9 cellular contexts compared by ENCODE assay signal in genomic region chr5:120463026-120463770, GRCh38. TPM values are rescaled to one million over a fixed set of nuclear protein-coding genes. Genes with fewer than 3 reads are reported as not detected.
DNase-seq lines count a peak whose midpoint lies in the region; ATAC-seq, FAIRE-seq and TF ChIP-seq lines count a peak whose summit lies in the region.
"Had no signal": no experiment of that assay in that cellular context is flagged by ENCODE, and none has a peak within 500 bp of the region (broad histone marks: within the 10 kb centered on the region; RNA-seq: fewer than 3 reads in every experiment).

No MANE protein-coding gene starts in this region.

- TF ChIP-seq CTCF in HFFc6 (IDR thresholded peaks at IDR 0.05) = no peak
- no peak for TF ChIP-seq CTCF in astrocyte (IDR thresholded peaks at IDR 0.05; ENCODE audit: insufficient read depth, low read depth, low read length)

- H3K9me3 ChIP-seq in astrocyte (ENCODE audit: insufficient read depth, low read depth, low read length) = no peaks in the 10 kb centered on the region
- H3K9me3 ChIP-seq in naive thymus-derived CD4-positive, alpha-beta T cell (ENCODE audit: control insufficient read depth in 2 of 3, low read length in 3 of 3) = no peaks in the 10 kb centered on the region
- H3K9me3 ChIP-seq in effector memory CD4-positive, alpha-beta T cell (ENCODE audit: control insufficient read depth, low read length) = no peaks in the 10 kb centered on the region

- H3K9me3 Mint-ChIP-seq in HFFc6 (no peaks in the 10 kb centered on the region), astrocyte (ENCODE audit: unreplicated experiment) (no peaks in the 10 kb centered on the region)
- peaks cover 0 to 3% (median 0%) of the 10 kb centered on the region in 11 donors for H3K9me3 Mint-ChIP-seq in naive thymus-derived CD4-positive, alpha-beta T cell

- ATAC-seq in naive thymus-derived CD4-positive, alpha-beta T cell = peak; percentile 41
- no peak for ATAC-seq in HG03469 (IDR thresholded peaks at IDR 0.05; ENCODE audit: unreplicated experiment)
- ATAC-seq in left colon = no peak

- H3K27me3 Mint-ChIP-seq in HFFc6 (ENCODE audit: insufficient read depth) (no peaks in the 10 kb centered on the region; the same call in 1 of the 2 replicates), astrocyte (ENCODE audit: low read depth, unreplicated experiment) (no peaks in the 10 kb centered on the region)
- peaks cover 41 to 63% (median 45%) of the 10 kb centered on the region in 5 donors for H3K27me3 Mint-ChIP-seq in naive thymus-derived CD4-positive, alpha-beta T cell

- H3K4me1 Mint-ChIP-seq in HFFc6 (ENCODE audit: low read depth) = peaks cover 46% of the 10 kb centered on the region
- H3K4me1 Mint-ChIP-seq in astrocyte (ENCODE audit: low read depth, unreplicated experiment) = peaks cover 5% of the 10 kb centered on the region
- H3K4me1 Mint-ChIP-seq in naive thymus-derived CD4-positive, alpha-beta T cell = peaks cover 5 to 27% (median 14%) of the 10 kb centered on the region in 7 donors

- peak overlapping the region; percentile 91 for H3K9ac ChIP-seq in astrocyte (ENCODE audit: low read length)

- CTCF ChIA-PET in naive thymus-derived CD4-positive, alpha-beta T cell (lab: Charles Lee) = interaction anchor here (0.6 to 0.7 kb wide), 3 partner anchors 9 to 1939 kb away, joined by 3 to 4 read pairs (median 3); no protein-coding TSS in a partner anchor

- FAIRE-seq in astrocyte (lab: Jason Lieb, UNC) = no peak

- peak overlapping the region; percentile 96 for H3K4me3 ChIP-seq in ACC112 (ENCODE audit: low read depth, low read length)
- H3K4me3 ChIP-seq in astrocyte (ENCODE audit: insufficient read depth, low read depth, low read length) = no peak overlapping the region
- H3K4me3 ChIP-seq in naive thymus-derived CD4-positive, alpha-beta T cell (ENCODE audit: low read length) = no peak overlapping the region
- no peak overlapping the region for H3K4me3 ChIP-seq in effector memory CD4-positive, alpha-beta T cell (ENCODE audit: insufficient read depth, low read depth, low read length, poor library complexity, severe bottlenecking)

- peaks cover 40% of the 10 kb centered on the region for H3K79me2 ChIP-seq in ACC112 (ENCODE audit: control insufficient read depth, insufficient read depth, low read length, unreplicated experiment)
- peaks cover 39% of the 10 kb centered on the region for H3K79me2 ChIP-seq in astrocyte (ENCODE audit: insufficient read depth, low read length)

- H3K4me1 ChIP-seq in ACC112 (ENCODE audit: control insufficient read depth, insufficient read depth, low read length, unreplicated experiment) (peaks cover 22% of the 10 kb centered on the region), astrocyte (ENCODE audit: insufficient read depth, low read length) (peaks cover 4% of the 10 kb centered on the region)
- H3K4me1 ChIP-seq in naive thymus-derived CD4-positive, alpha-beta T cell (ENCODE audit: control insufficient read depth in 2 of 2, insufficient read depth in 2 of 2, low read length in 2 of 2) = peaks cover 0 to 4% of the 10 kb centered on the region in 2 donors
- H3K4me1 ChIP-seq in effector memory CD4-positive, alpha-beta T cell (ENCODE audit: control insufficient read depth, insufficient read depth, low read length, poor library complexity, severe bottlenecking) = no peaks in the 10 kb centered on the region

- H3K27ac Mint-ChIP-seq in HFFc6 = peak overlapping the region; percentile 90
- no peak overlapping the region for H3K27ac Mint-ChIP-seq in astrocyte (ENCODE audit: unreplicated experiment)
- H3K27ac Mint-ChIP-seq in naive thymus-derived CD4-positive, alpha-beta T cell = no peak overlapping the region
- H3K27ac Mint-ChIP-seq: CD4-positive, alpha-beta memory T cell had no signal

- POLR2A ChIA-PET in naive thymus-derived CD4-positive, alpha-beta T cell (lab: Charles Lee) = no interaction called here

- H3K36me3 Mint-ChIP-seq in HFFc6 (ENCODE audit: low read depth) = peaks cover 5% of the 10 kb centered on the region; the same call in 1 of the 2 replicates
- no peaks in the 10 kb centered on the region for H3K36me3 Mint-ChIP-seq in astrocyte (ENCODE audit: low read depth, unreplicated experiment)
- no peaks in the 10 kb centered on the region for H3K36me3 Mint-ChIP-seq in naive thymus-derived CD4-positive, alpha-beta T cell
- H3K36me3 Mint-ChIP-seq: CD4-positive, alpha-beta memory T cell had no signal

- DNase-seq in HFFc6 = no peak
- no peak for DNase-seq in astrocyte (ENCODE audit: low read depth)
- DNase-seq in naive thymus-derived CD4-positive, alpha-beta T cell = no peak
- no peak for DNase-seq in mucosa of gallbladder (ENCODE audit: low spot score)
- DNase-seq in effector memory CD4-positive, alpha-beta T cell = no peak
- no peak for DNase-seq in left colon
- DNase-seq: CD4-positive, alpha-beta memory T cell had no signal

- intact Hi-C loops in naive thymus-derived CD4-positive, alpha-beta T cell (cut with micrococcal nuclease) = no loop called here
- intact Hi-C loops in left colon (cut with DNase I, micrococcal nuclease) = no loop called here

- peak overlapping the region; percentile 96 for H3K4me2 ChIP-seq in astrocyte (ENCODE audit: low read length)

- H3K27me3 ChIP-seq in ACC112 (ENCODE audit: insufficient read depth, low read length) (no peaks in the 10 kb centered on the region), astrocyte (ENCODE audit: insufficient read depth, low read length) (no peaks in the 10 kb centered on the region)
- H3K27me3 ChIP-seq in naive thymus-derived CD4-positive, alpha-beta T cell (ENCODE audit: control insufficient read depth in 2 of 2, insufficient read depth in 2 of 2, low read length in 2 of 2) = no peaks in the 10 kb centered on the region
- peaks cover 5% of the 10 kb centered on the region for H3K27me3 ChIP-seq in effector memory CD4-positive, alpha-beta T cell (replicated peaks; ENCODE audit: control insufficient read depth, insufficient read depth, low read length, poor library complexity, severe bottlenecking)

- no peaks in the 10 kb centered on the region for H4K20me1 ChIP-seq in astrocyte (ENCODE audit: insufficient read depth, low read length)

- no peaks in the 10 kb centered on the region for H3K36me3 ChIP-seq in ACC112 (ENCODE audit: insufficient read depth, low read length)
- H3K36me3 ChIP-seq in astrocyte (ENCODE audit: insufficient read depth, low read length) = no peaks in the 10 kb centered on the region
- H3K36me3 ChIP-seq in naive thymus-derived CD4-positive, alpha-beta T cell (ENCODE audit: control insufficient read depth in 2 of 3, insufficient read depth in 3 of 3, low read length in 3 of 3) = no peaks in the 10 kb centered on the region
- no peaks in the 10 kb centered on the region for H3K36me3 ChIP-seq in effector memory CD4-positive, alpha-beta T cell (ENCODE audit: control insufficient read depth, insufficient read depth, low read length)

- H3K4me3 Mint-ChIP-seq in HFFc6 (peak overlapping the region; percentile 100), astrocyte (ENCODE audit: unreplicated experiment) (peak overlapping the region; percentile 86)
- H3K4me3 Mint-ChIP-seq in naive thymus-derived CD4-positive, alpha-beta T cell = peak overlapping the region in 6 of 10 donors; percentile 13 to 67 (median 56)

- H3K27ac ChIP-seq in ACC112 (ENCODE audit: low read depth, low read length) (no peak overlapping the region), astrocyte (ENCODE audit: low read depth, low read length) (no peak overlapping the region)
- no peak overlapping the region for H3K27ac ChIP-seq in naive thymus-derived CD4-positive, alpha-beta T cell (ENCODE audit: low read depth, low read length)
- no peak overlapping the region for H3K27ac ChIP-seq in effector memory CD4-positive, alpha-beta T cell (ENCODE audit: insufficient read depth, low read length, poor library complexity, severe bottlenecking)

- peak overlapping the region; percentile 95 for H2AFZ ChIP-seq in ACC112 (ENCODE audit: low read length, unreplicated experiment)
- H2AFZ ChIP-seq in astrocyte (ENCODE audit: low read depth, low read length) = peak overlapping the region; percentile 97

RNA-seq across cellular contexts. Expression of gene PRR16, which starts 0.9 kb away (rescaled TPM):
- total RNA-seq in HFFc6 (2021; fragmentation: NEBNext Ultra II Directional; extraction: Animal tissue kit (Norgen Biotek cat#: 25700)) = 10 to 100 TPM; 53.5 to 74.0 (median 61.2) TPM
- total RNA-seq in astrocyte = 8.8 and 9.1 TPM in 2 replicates
- total RNA-seq in naive thymus-derived CD4-positive, alpha-beta T cell = not detected
- not detected for polyA plus RNA-seq in naive thymus-derived CD4-positive, alpha-beta T cell
- total RNA-seq in mucosa of gallbladder = 4.9 TPM
- total RNA-seq in left colon = 1 to 10 TPM; 1.6 to 2.4 TPM
- total RNA-seq: CD4-positive, alpha-beta memory T cell had no signal
- polyA plus RNA-seq: CD4-positive, alpha-beta memory T cell had no signal
